Comparison of ENCODE assay signal across 8 cellular contexts in genomic region chr1:84998642-84999280, GRCh38. TPM values are rescaled to one million over a fixed set of nuclear protein-coding genes. Genes with fewer than 3 reads are reported as not detected.
DNase-seq lines count a peak whose midpoint lies in the region; ATAC-seq and TF ChIP-seq lines count a peak whose summit lies in the region.

No MANE protein-coding gene starts in this region.

- TF ChIP-seq POLR2A in NB4 (IDR thresholded peaks at IDR 0.05; ENCODE audit: extremely low read depth, insufficient read length): no peak

- peaks cover 8 to 30% (median 11%) of the 10 kb centered on the region in 3 donors for H3K27me3 Mint-ChIP-seq in naive B cell

- ATAC-seq in GM19023 (IDR thresholded peaks at IDR 0.05; ENCODE audit: unreplicated experiment) (peak; percentile 27), naive B cell (ENCODE audit: low read depth in 2 of 2) (peak; percentile 32 to 39), GM19328 (IDR thresholded peaks at IDR 0.05; ENCODE audit: unreplicated experiment) (no peak), HG03135 (IDR thresholded peaks at IDR 0.05; ENCODE audit: unreplicated experiment) (no peak)

- no peaks in the 10 kb centered on the region for H3K36me3 Mint-ChIP-seq in naive B cell

- peak overlapping the region in 2 of 6 donors; percentile 2 to 19 for H3K27ac Mint-ChIP-seq in naive B cell

- peaks cover 0 to 10% (median 7%) of the 10 kb centered on the region in 7 donors for H3K9me3 Mint-ChIP-seq in naive B cell

- DNase-seq in NB4 (ENCODE audit: low read depth) (peak; percentile 70), naive B cell (peak; percentile 18), COLO668 (lab: John Stamatoyannopoulos, UW; ENCODE audit: unreplicated experiment) (no peak), NCI-H510A treated with DMSO at 0.1 percent for 48 hours (lab: John Stamatoyannopoulos, UW) (no peak)
- peak; percentile 48 for DNase-seq in activated effector memory CD4-positive, alpha-beta T cell treated with Interleukin-2 at 50 U/mL for 16 hours

- H3K4me3 Mint-ChIP-seq in naive B cell: peak overlapping the region; percentile 72 to 93 (median 88)

- H3K4me1 Mint-ChIP-seq in naive B cell: peaks cover 31 to 42% (median 37%) of the 10 kb centered on the region in 3 donors

- no peak overlapping the region for H3K4me3 ChIP-seq in NB4 (ENCODE audit: low read depth, low read length)

- TF ChIP-seq CTCF in NB4 (IDR thresholded peaks at IDR 0.05; ENCODE audit: low read depth, low read length): no peak

RNA-seq across cellular contexts. Expression of gene MCOLN2, which starts 1.8 kb away (rescaled TPM):
- 1 to 10 TPM in 4 of 6 donors, under 1 TPM in 2; 0.43 to 4.1 (median 1.5) TPM for polyA plus RNA-seq in naive B cell (ENCODE audit: low read depth in 6 of 6)

RNA-seq across cellular contexts. Expression of gene MCOLN3, which starts 49.5 kb away (rescaled TPM):
- polyA plus RNA-seq in naive B cell (ENCODE audit: low read depth in 6 of 6): not detected

Comparison
In these comparisons a context has a peak if more than half of its experiments do, and no peak if none do; other contexts are left out.
1. ATAC-seq: peak in GM19023 (single experiment) and naive B cell (2 of 2); none in GM19328 (single experiment) and HG03135 (single experiment).
2. DNase-seq: peak in NB4 (single experiment), activated effector memory CD4-positive, alpha-beta T cell treated with Interleukin-2 at 50 U/mL for 16 hours (single experiment) and naive B cell (single experiment); none in COLO668 (single experiment) and NCI-H510A treated with DMSO at 0.1 percent for 48 hours (single experiment).